ENCODE assay signal across 26 cellular contexts in the genomic region with DNA sequence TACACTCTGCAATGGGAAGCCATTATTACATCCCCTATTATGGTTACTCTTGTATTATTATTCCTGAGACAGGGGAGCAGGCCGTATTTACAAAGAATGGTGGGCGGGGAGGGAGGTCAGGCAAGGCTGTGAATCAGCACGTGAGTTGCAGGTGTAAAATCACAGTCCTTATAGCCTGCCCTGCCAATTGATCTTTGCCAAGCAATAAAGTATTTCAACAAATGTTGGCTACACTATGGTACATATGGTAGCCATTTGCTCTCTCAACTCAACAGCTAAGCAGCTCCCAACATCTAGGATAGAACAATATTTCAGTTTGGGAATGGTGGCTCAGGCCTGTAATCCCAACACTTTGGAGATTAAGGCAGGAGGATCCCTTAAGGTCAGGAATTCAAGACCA. TPM values are rescaled to one million over a fixed set of nuclear protein-coding genes. Genes with fewer than 3 reads are reported as not detected.
DNase-seq lines count a peak whose midpoint lies in the region; ATAC-seq and TF ChIP-seq lines count a peak whose summit lies in the region.
"Had no signal": no experiment of that assay in that cellular context is flagged by ENCODE, and none has a peak within 500 bp of the region (broad histone marks: within the 10 kb centered on the region; RNA-seq: fewer than 3 reads in every experiment).

No MANE protein-coding gene starts in this region.

- no peaks in the 10 kb centered on the region for H3K9me3 Mint-ChIP-seq in MCF 10A (ENCODE audit: unreplicated experiment)
- H3K9me3 Mint-ChIP-seq: activated T-cell treated with anti-CD3 and anti-CD28 coated beads, Interleukin-2, amount 50 U/mL, for 24 hours had no signal

- H3K4me3 ChIP-seq in BLaER1 treated with 17β-estradiol and CSF1 and Interleukin-3, amounts not matched to agents 10 nM and 100 nM: no peak overlapping the region
- H3K4me3 ChIP-seq in Karpas-422 (ENCODE audit: low read length) (peak overlapping the region; percentile 56; the same call in 1 of the 2 replicates), dorsolateral prefrontal cortex (no peak overlapping the region), trophoblast cell (ENCODE audit: low read depth, low read length) (no peak overlapping the region)

- no peak for DNase-seq in Karpas-422
- DNase-seq in dorsolateral prefrontal cortex: no peak
- no peak for DNase-seq in trophoblast cell
- no peak for DNase-seq in NCI-H446 (lab: John Stamatoyannopoulos, UW)
- DNase-seq in MCF 10A (ENCODE audit: unreplicated experiment): no peak
- no peak for DNase-seq in AML-193 (lab: John Stamatoyannopoulos, UW)
- DNase-seq: activated CD4-positive, alpha-beta T cell treated with anti-CD3 and anti-CD28 coated beads for 48 hours; activated gamma-delta T cell treated with Interleukin-2 at 50 U/mL for 16 hours; activated T-cell treated with anti-CD3 and anti-CD28 coated beads, Interleukin-2, amount 50 U/mL, for 24 hours; KG1; mammary epithelial cell; NCI-H1417; NCI-H2081; NCI-H2227 treated with DMSO at 0.1 percent for 48 hours; stimulated activated CD4-positive, alpha-beta T cell treated with anti-CD3 and anti-CD28 coated beads, Interleukin-2, amount 100 ng/mL, for 24 hours had no signal

- no peak overlapping the region for H2BK5ac ChIP-seq in trophoblast cell (ENCODE audit: low read depth, low read length, poor library complexity)

- no peaks in the 10 kb centered on the region for H3K27me3 ChIP-seq in BLaER1 treated with 17β-estradiol and CSF1 and Interleukin-3, amounts not matched to agents 10 nM and 100 nM
- H3K27me3 ChIP-seq in Karpas-422 (ENCODE audit: low read length): no peaks in the 10 kb centered on the region
- H3K27me3 ChIP-seq in dorsolateral prefrontal cortex: no peaks in the 10 kb centered on the region
- no peaks in the 10 kb centered on the region for H3K27me3 ChIP-seq in trophoblast cell (ENCODE audit: insufficient read depth, low read length)

- peaks cover 38% of the 10 kb centered on the region for H3K4me1 Mint-ChIP-seq in MCF 10A (ENCODE audit: insufficient read depth, unreplicated experiment)

- no peaks in the 10 kb centered on the region for H3K27me3 Mint-ChIP-seq in MCF 10A (ENCODE audit: insufficient read depth, unreplicated experiment)
- H3K27me3 Mint-ChIP-seq: activated T-cell treated with anti-CD3 and anti-CD28 coated beads, Interleukin-2, amount 50 U/mL, for 24 hours had no signal

- H2BK120ac ChIP-seq in trophoblast cell (ENCODE audit: insufficient read depth, low read length, poor library complexity): no peak overlapping the region

- H4K91ac ChIP-seq in trophoblast cell (ENCODE audit: low read depth, low read length): no peak overlapping the region

- H3K9me3 ChIP-seq in BLaER1 treated with 17β-estradiol and CSF1 and Interleukin-3, amounts not matched to agents 10 nM and 100 nM (replicated peaks in 1 of 11): no peaks in the 10 kb centered on the region
- H3K9me3 ChIP-seq in Karpas-422 (ENCODE audit: low read length) (no peaks in the 10 kb centered on the region), trophoblast cell (ENCODE audit: insufficient read depth, low read depth, low read length) (no peaks in the 10 kb centered on the region)

- no peak for ATAC-seq in GM18502 (IDR thresholded peaks at IDR 0.05; ENCODE audit: poor library complexity, unreplicated experiment)
- ATAC-seq: HCT116, SK-N-SH treated with all-trans-retinoic acid at 6 μM for 48 hours had no signal

- peaks cover 8% of the 10 kb centered on the region for H3K36me3 Mint-ChIP-seq in MCF 10A (ENCODE audit: insufficient read depth, unreplicated experiment)

- H3K79me1 ChIP-seq in trophoblast cell (ENCODE audit: low read length): peaks cover 4% of the 10 kb centered on the region

- intact Hi-C loops in dorsolateral prefrontal cortex (cut with DNase I) (no loop called here), MCF 10A (cut with micrococcal nuclease) (no loop called here)

- H3K27ac Mint-ChIP-seq in MCF 10A (ENCODE audit: low read depth, unreplicated experiment): no peak overlapping the region

- H4K12ac ChIP-seq in trophoblast cell (ENCODE audit: low read depth, low read length): no peak overlapping the region

- BruUV-seq in MCF 10A (replicated peaks; lab: Mats Ljungman, UMichigan): no TSS peak

- POLR2A ChIA-PET in MCF 10A (lab: Yijun Ruan, JAX): no interaction called here

- H2AK5ac ChIP-seq in trophoblast cell (ENCODE audit: low read length): no peak overlapping the region

- H2BK12ac ChIP-seq in trophoblast cell (ENCODE audit: low read length): no peak overlapping the region

- no peaks in the 10 kb centered on the region for H3K9me2 ChIP-seq in Karpas-422 (replicated peaks; ENCODE audit: insufficient read depth, low read length)

- peak overlapping the region; percentile 73 for H3K4ac ChIP-seq in trophoblast cell (ENCODE audit: low read depth, low read length)

- H3K14ac ChIP-seq in trophoblast cell (ENCODE audit: low read length): no peak overlapping the region

- H3K36me3 ChIP-seq in BLaER1 treated with 17β-estradiol and CSF1 and Interleukin-3, amounts not matched to agents 10 nM and 100 nM: peaks cover 0 to 21% (median 1%) of the 10 kb centered on the region in 11 experiments; a peak in 4 of 22 replicates
- H3K36me3 ChIP-seq in Karpas-422 (ENCODE audit: insufficient read depth, low read length) (0 out of 2 replicates have a peak, but pooled peaks cover 2% of the 10 kb centered on the region), trophoblast cell (ENCODE audit: control insufficient read depth in 1 of 2, insufficient read depth in 2 of 2, low read length in 2 of 2) (no peaks in the 10 kb centered on the region)

- CTCF ChIA-PET in MCF 10A (lab: Yijun Ruan, JAX): interaction anchor here (0.6 kb wide), 1 partner anchor 212 kb away, joined by 4 read pairs; no protein-coding TSS in a partner anchor

- TF ChIP-seq CTCF in dorsolateral prefrontal cortex (IDR thresholded peaks at IDR 0.05 in 54 of 56, conservative IDR thresholded peaks at IDR 0.05 in 2 of 56; ENCODE audit: low read depth in 1 of 56, partially characterized antibody in 56 of 56) (no peak), MCF 10A (IDR thresholded peaks at IDR 0.05; ENCODE audit: unreplicated experiment) (no peak)

- no peak overlapping the region for H3K23ac ChIP-seq in trophoblast cell (ENCODE audit: low read length)

- H3K4me3 Mint-ChIP-seq in MCF 10A (ENCODE audit: unreplicated experiment): no peak overlapping the region
- H3K4me3 Mint-ChIP-seq: activated T-cell treated with anti-CD3 and anti-CD28 coated beads, Interleukin-2, amount 50 U/mL, for 24 hours had no signal

- H3K9ac ChIP-seq in BLaER1 treated with 17β-estradiol and CSF1 and Interleukin-3, amounts not matched to agents 10 nM and 100 nM: 0 out of 22 replicates have a peak overlapping the region, but pooled peaks of 2 of the 11 experiments have one; percentile 6 to 13
- H3K9ac ChIP-seq in Karpas-422 (ENCODE audit: low read length): peak overlapping the region; percentile 69
- H3K9ac ChIP-seq in trophoblast cell (ENCODE audit: low read length): no peak overlapping the region

- H3K79me2 ChIP-seq in Karpas-422 (ENCODE audit: low read length) (peaks cover 98% of the 10 kb centered on the region), trophoblast cell (ENCODE audit: control insufficient read depth, insufficient read depth, low read length, poor library complexity) (peaks cover 26% of the 10 kb centered on the region)

- H3K27ac ChIP-seq in BLaER1 treated with 17β-estradiol and CSF1 and Interleukin-3, amounts not matched to agents 10 nM and 100 nM: peak overlapping the region in 5 of 11 experiments; percentile 5 to 94 (median 83); a peak in 7 of 22 replicates
- H3K27ac ChIP-seq in Karpas-422 (ENCODE audit: low read length) (peak overlapping the region; percentile 88), dorsolateral prefrontal cortex (peak overlapping the region in 36 of 59 donors; percentile 6 to 83 (median 70)), trophoblast cell (ENCODE audit: low read depth, low read length) (no peak overlapping the region)
- H3K27ac ChIP-seq: C4-2B had no signal

- no peak overlapping the region for H2AFZ ChIP-seq in Karpas-422 (ENCODE audit: low read length)
- no peak overlapping the region for H2AFZ ChIP-seq in trophoblast cell (ENCODE audit: insufficient read depth, low read length, poor library complexity)

- peak overlapping the region; percentile 77 to 100 (median 97); a peak in 19 of 22 replicates for H3K4me2 ChIP-seq in BLaER1 treated with 17β-estradiol and CSF1 and Interleukin-3, amounts not matched to agents 10 nM and 100 nM
- peak overlapping the region; percentile 76 for H3K4me2 ChIP-seq in Karpas-422 (ENCODE audit: low read depth, low read length, poor library complexity, severe bottlenecking)
- H3K4me2 ChIP-seq in trophoblast cell (ENCODE audit: low read length): no peak overlapping the region

- no CpG with 5 or more reads among the region's 3 CpGs for WGBS in trophoblast cell (ENCODE audit: extremely low coverage, insufficient coverage, insufficient read length)

- H4K8ac ChIP-seq in trophoblast cell (ENCODE audit: low read depth, low read length): no peak overlapping the region

- peaks cover 93 to 100% (median 99%) of the 10 kb centered on the region in 10 experiments for H3K4me1 ChIP-seq in BLaER1 treated with 17β-estradiol and CSF1 and Interleukin-3, amounts not matched to agents 10 nM and 100 nM
- H3K4me1 ChIP-seq in Karpas-422 (ENCODE audit: low read length) (peaks cover 73% of the 10 kb centered on the region), trophoblast cell (ENCODE audit: control insufficient read depth in 1 of 2, insufficient read depth in 2 of 2, low read length in 2 of 2) (peaks cover 35 to 39% of the 10 kb centered on the region in 2 experiments)

- peaks cover 88 to 100% (median 98%) of the 10 kb centered on the region in 11 experiments for H4K20me1 ChIP-seq in BLaER1 treated with 17β-estradiol and CSF1 and Interleukin-3, amounts not matched to agents 10 nM and 100 nM
- H4K20me1 ChIP-seq in Karpas-422 (ENCODE audit: insufficient read depth, low read depth, low read length): peaks cover 39% of the 10 kb centered on the region

- H3K18ac ChIP-seq in trophoblast cell (ENCODE audit: low read length): no peak overlapping the region

RNA-seq across cellular contexts. Expression of a gene that starts 12.1 kb away (rescaled TPM):
- 35.9 and 65.5 TPM in 2 replicates for total RNA-seq in Karpas-422 (2014; rRNA removed; shearing (Covaris generic); ENCODE audit: low replicate concordance)
- total RNA-seq in dorsolateral prefrontal cortex (100 to 1,000 TPM in 18 of 120 experiments, 10 to 100 TPM in 102; 66.1 to 116 (median 85.9) TPM), MCF 10A (2022) (33.7 and 38.7 TPM in 2 replicates)
- 18.1 and 19.9 TPM in 2 replicates for polyA plus RNA-seq in trophoblast cell (2013)

RNA-seq across cellular contexts. Expression of a gene that starts 36.3 kb away (rescaled TPM):
- total RNA-seq in Karpas-422 (2014; rRNA removed; shearing (Covaris generic); ENCODE audit: low replicate concordance): 0.71 TPM in 1 of 2 replicates, not detected in the other
- under 1 TPM in 2 of 120 experiments, not detected in 118; 0.51 to 0.90 TPM for total RNA-seq in dorsolateral prefrontal cortex
- 0.12 and 0.25 TPM in 2 replicates for polyA plus RNA-seq in trophoblast cell (2013)
- not detected in 2 replicates for total RNA-seq in MCF 10A (2022)
- total RNA-seq: dermis microvascular lymphatic vessel endothelial cell; kidney epithelial cell; mammary epithelial cell; omental fat pad; renal cortical epithelial cell; T-helper 2 cell treated with Interferon-gamma antibody and Interleukin-4, amounts not matched to agents 100 ng/mL and 5 ng/mL, for 36 hours; ureter had no signal
- polyA plus RNA-seq: mammary epithelial cell had no signal

RNA-seq across cellular contexts. Expression of a gene that starts 36.5 kb away (rescaled TPM):
- total RNA-seq in Karpas-422 (2014; rRNA removed; shearing (Covaris generic); ENCODE audit: low replicate concordance): 4.7 and 15.1 TPM in 2 replicates
- 10 to 100 TPM in 26 of 120 experiments, 1 to 10 TPM in 94; 3.5 to 13.9 (median 7.9) TPM for total RNA-seq in dorsolateral prefrontal cortex
- polyA plus RNA-seq in trophoblast cell (2013): 2.6 and 2.7 TPM in 2 replicates
- total RNA-seq in MCF 10A (2022): 9.0 and 9.2 TPM in 2 replicates
